1 cellular context compared by ENCODE assay signal in the genomic region with DNA sequence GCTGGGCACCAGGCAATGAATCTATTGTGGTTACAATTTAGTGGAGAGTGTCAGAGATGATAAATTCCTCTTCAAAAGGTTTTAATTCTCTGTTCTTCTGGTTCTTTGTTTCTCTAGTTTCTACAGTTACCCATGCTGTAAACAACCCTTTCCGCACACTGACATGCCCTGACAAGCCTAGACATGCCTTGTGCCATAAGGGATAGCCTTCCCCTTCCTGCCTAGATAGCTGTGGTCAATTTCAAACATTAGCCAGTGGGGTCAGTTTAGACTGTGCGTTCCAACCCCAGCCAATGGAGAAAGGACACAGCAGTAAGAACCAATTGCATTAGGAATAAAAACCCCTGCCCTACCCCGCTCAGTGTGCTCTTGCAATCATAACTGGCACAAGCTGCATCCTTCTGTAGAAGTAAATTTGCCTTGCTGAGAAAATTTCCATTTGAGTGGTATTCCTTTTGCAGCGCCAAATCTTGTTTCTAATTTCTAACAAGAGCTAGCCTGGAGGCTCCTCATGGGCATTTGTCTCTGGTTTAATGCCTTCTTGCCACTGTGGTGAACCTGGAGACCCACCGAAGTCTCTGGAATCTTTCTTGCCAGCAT.
TF ChIP-seq lines count a peak whose summit lies in the region.

No MANE protein-coding gene starts in this region.

TF ChIP-seq in GM12878, 131 proteins besides CTCF, POLR2A, EP300 and RAD21:
- TF ChIP-seq, protein P1, sequence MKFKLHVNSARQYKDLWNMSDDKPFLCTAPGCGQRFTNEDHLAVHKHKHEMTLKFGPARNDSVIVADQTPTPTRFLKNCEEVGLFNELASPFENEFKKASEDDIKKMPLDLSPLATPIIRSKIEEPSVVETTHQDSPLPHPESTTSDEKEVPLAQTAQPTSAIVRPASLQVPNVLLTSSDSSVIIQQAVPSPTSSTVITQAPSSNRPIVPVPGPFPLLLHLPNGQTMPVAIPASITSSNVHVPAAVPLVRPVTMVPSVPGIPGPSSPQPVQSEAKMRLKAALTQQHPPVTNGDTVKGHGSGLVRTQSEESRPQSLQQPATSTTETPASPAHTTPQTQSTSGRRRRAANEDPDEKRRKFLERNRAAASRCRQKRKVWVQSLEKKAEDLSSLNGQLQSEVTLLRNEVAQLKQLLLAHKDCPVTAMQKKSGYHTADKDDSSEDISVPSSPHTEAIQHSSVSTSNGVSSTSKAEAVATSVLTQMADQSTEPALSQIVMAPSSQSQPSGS (IDR thresholded peaks at IDR 0.05; ENCODE audit: low read length): no peak
- no peak for TF ChIP-seq GATAD2B (conservative IDR thresholded peaks at IDR 0.05; ENCODE audit: low read depth)
- TF ChIP-seq, protein P2, sequence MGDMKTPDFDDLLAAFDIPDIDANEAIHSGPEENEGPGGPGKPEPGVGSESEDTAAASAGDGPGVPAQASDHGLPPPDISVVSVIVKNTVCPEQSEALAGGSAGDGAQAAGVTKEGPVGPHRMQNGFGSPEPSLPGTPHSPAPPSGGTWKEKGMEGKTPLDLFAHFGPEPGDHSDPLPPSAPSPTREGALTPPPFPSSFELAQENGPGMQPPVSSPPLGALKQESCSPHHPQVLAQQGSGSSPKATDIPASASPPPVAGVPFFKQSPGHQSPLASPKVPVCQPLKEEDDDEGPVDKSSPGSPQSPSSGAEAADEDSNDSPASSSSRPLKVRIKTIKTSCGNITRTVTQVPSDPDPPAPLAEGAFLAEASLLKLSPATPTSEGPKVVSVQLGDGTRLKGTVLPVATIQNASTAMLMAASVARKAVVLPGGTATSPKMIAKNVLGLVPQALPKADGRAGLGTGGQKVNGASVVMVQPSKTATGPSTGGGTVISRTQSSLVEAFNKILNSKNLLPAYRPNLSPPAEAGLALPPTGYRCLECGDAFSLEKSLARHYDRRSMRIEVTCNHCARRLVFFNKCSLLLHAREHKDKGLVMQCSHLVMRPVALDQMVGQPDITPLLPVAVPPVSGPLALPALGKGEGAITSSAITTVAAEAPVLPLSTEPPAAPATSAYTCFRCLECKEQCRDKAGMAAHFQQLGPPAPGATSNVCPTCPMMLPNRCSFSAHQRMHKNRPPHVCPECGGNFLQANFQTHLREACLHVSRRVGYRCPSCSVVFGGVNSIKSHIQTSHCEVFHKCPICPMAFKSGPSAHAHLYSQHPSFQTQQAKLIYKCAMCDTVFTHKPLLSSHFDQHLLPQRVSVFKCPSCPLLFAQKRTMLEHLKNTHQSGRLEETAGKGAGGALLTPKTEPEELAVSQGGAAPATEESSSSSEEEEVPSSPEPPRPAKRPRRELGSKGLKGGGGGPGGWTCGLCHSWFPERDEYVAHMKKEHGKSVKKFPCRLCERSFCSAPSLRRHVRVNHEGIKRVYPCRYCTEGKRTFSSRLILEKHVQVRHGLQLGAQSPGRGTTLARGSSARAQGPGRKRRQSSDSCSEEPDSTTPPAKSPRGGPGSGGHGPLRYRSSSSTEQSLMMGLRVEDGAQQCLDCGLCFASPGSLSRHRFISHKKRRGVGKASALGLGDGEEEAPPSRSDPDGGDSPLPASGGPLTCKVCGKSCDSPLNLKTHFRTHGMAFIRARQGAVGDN (IDR thresholded peaks at IDR 0.05): no peak
- TF ChIP-seq SMARCA5 (IDR thresholded peaks at IDR 0.05): no peak
- TF ChIP-seq CBX5 (IDR thresholded peaks at IDR 0.05; ENCODE audit: low read depth): 0 out of 2 replicates have a peak, but pooled peaks have one; percentile 36
- TF ChIP-seq, protein P3, sequence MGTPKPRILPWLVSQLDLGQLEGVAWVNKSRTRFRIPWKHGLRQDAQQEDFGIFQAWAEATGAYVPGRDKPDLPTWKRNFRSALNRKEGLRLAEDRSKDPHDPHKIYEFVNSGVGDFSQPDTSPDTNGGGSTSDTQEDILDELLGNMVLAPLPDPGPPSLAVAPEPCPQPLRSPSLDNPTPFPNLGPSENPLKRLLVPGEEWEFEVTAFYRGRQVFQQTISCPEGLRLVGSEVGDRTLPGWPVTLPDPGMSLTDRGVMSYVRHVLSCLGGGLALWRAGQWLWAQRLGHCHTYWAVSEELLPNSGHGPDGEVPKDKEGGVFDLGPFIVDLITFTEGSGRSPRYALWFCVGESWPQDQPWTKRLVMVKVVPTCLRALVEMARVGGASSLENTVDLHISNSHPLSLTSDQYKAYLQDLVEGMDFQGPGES (IDR thresholded peaks at IDR 0.05): no peak
- TF ChIP-seq, protein P4, sequence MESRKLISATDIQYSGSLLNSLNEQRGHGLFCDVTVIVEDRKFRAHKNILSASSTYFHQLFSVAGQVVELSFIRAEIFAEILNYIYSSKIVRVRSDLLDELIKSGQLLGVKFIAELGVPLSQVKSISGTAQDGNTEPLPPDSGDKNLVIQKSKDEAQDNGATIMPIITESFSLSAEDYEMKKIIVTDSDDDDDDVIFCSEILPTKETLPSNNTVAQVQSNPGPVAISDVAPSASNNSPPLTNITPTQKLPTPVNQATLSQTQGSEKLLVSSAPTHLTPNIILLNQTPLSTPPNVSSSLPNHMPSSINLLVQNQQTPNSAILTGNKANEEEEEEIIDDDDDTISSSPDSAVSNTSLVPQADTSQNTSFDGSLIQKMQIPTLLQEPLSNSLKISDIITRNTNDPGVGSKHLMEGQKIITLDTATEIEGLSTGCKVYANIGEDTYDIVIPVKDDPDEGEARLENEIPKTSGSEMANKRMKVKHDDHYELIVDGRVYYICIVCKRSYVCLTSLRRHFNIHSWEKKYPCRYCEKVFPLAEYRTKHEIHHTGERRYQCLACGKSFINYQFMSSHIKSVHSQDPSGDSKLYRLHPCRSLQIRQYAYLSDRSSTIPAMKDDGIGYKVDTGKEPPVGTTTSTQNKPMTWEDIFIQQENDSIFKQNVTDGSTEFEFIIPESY (IDR thresholded peaks at IDR 0.05): no peak
